ENCODE assay signal across 33 cellular contexts in genomic region chr13:79791471-79792042, GRCh38.
"Had no signal": no experiment of that assay in that cellular context is flagged by ENCODE, and none has a peak within 500 bp of the region (broad histone marks: within the 10 kb centered on the region; RNA-seq: fewer than 3 reads in every experiment).

No MANE protein-coding gene starts in this region.

- H3K36me3 ChIP-seq: ascending aorta, cardiac muscle cell, SJSA1, WERI-Rb-1 had no signal

- H3K9ac ChIP-seq: SK-N-SH had no signal

- H3K4me2 ChIP-seq: SK-N-SH had no signal

- H3K9me3 Mint-ChIP-seq: activated CD4-positive, alpha-beta memory T cell treated with anti-CD3 and anti-CD28 coated beads, Interleukin-2, amount 10 ng/mL, durations not matched to agents 7 days and 5 days had no signal

- DNase-seq: activated CD4-positive, alpha-beta memory T cell treated with anti-CD3 and anti-CD28 coated beads, Interleukin-2, amount 10 ng/mL, durations not matched to agents 7 days and 5 days; activated CD4-positive, alpha-beta T cell treated with anti-CD3 and anti-CD28 coated beads for 1 hour; activated CD4-positive, alpha-beta T cell treated with anti-CD3 and anti-CD28 coated beads for 48 hours; activated CD4-positive, CD25-positive, alpha-beta regulatory T cell; activated CD8-positive, alpha-beta memory T cell treated with anti-CD3 and anti-CD28 coated beads for 24 hours; activated CD8-positive, alpha-beta memory T cell treated with anti-CD3 and anti-CD28 coated beads, Interleukin-2, amount 10 ng/mL, durations not matched to agents 7 days and 5 days; activated CD8-positive, alpha-beta memory T cell treated with anti-CD3 and anti-CD28 coated beads, Interleukin-2, amount 50 U/mL, for 48 hours; activated effector memory CD4-positive, alpha-beta T cell treated with Interleukin-2 at 50 U/mL for 16 hours; activated naive CD4-positive, alpha-beta T cell treated with anti-CD3 and anti-CD28 coated beads, Interleukin-2, amount 10 ng/mL, durations not matched to agents 7 days and 5 days; activated T-cell treated with anti-CD3 and anti-CD28 coated beads, Interleukin-2, amount 50 U/mL, for 48 hours; amygdala; IMR-90; NCI-H1092 treated with DMSO at 0.1 percent for 48 hours; NCI-H1417; NCI-H146; NCI-H187; NCI-H2081; NCI-H2171 treated with DMSO at 0.1 percent for 48 hours; NCI-H2227 treated with DMSO at 0.1 percent for 48 hours; NCI-H446; NCI-H510A treated with DMSO at 0.1 percent for 48 hours; NCI-H69; SHP77 treated with DMSO at 0.1 percent for 48 hours; SK-N-SH; T-cell; T-helper 17 cell; WERI-Rb-1 had no signal

- H3K27me3 Mint-ChIP-seq: activated CD4-positive, alpha-beta memory T cell treated with anti-CD3 and anti-CD28 coated beads, Interleukin-2, amount 10 ng/mL, durations not matched to agents 7 days and 5 days; activated CD8-positive, alpha-beta memory T cell treated with anti-CD3 and anti-CD28 coated beads, Interleukin-2, amount 10 ng/mL, durations not matched to agents 7 days and 5 days; activated naive CD4-positive, alpha-beta T cell treated with anti-CD3 and anti-CD28 coated beads, Interleukin-2, amount 10 ng/mL, durations not matched to agents 7 days and 5 days; activated naive CD8-positive, alpha-beta T cell; T-cell; T-helper 17 cell had no signal

- H3K9me3 ChIP-seq: SJSA1 had no signal

- H3K27ac ChIP-seq: ascending aorta, cardiac muscle cell, SJSA1, WERI-Rb-1 had no signal

- H3K4me3 Mint-ChIP-seq: activated CD4-positive, alpha-beta memory T cell treated with anti-CD3 and anti-CD28 coated beads, Interleukin-2, amount 10 ng/mL, durations not matched to agents 7 days and 5 days; activated CD8-positive, alpha-beta memory T cell treated with anti-CD3 and anti-CD28 coated beads, Interleukin-2, amount 10 ng/mL, durations not matched to agents 7 days and 5 days; activated naive CD4-positive, alpha-beta T cell treated with anti-CD3 and anti-CD28 coated beads, Interleukin-2, amount 10 ng/mL, durations not matched to agents 7 days and 5 days; activated naive CD8-positive, alpha-beta T cell; T-cell; T-helper 17 cell had no signal

- H3K9me2 ChIP-seq: SK-N-SH had no signal

- FAIRE-seq: K562 had no signal

- H3K27me3 ChIP-seq: ascending aorta, cardiac muscle cell, SJSA1 had no signal

- H3K4me1 Mint-ChIP-seq: activated CD4-positive, alpha-beta memory T cell treated with anti-CD3 and anti-CD28 coated beads, Interleukin-2, amount 10 ng/mL, durations not matched to agents 7 days and 5 days; activated CD8-positive, alpha-beta memory T cell treated with anti-CD3 and anti-CD28 coated beads, Interleukin-2, amount 10 ng/mL, durations not matched to agents 7 days and 5 days; activated naive CD4-positive, alpha-beta T cell treated with anti-CD3 and anti-CD28 coated beads, Interleukin-2, amount 10 ng/mL, durations not matched to agents 7 days and 5 days; T-cell; T-helper 17 cell had no signal

- H3K4me1 ChIP-seq: ascending aorta, SJSA1 had no signal

- H3K36me3 Mint-ChIP-seq: activated CD8-positive, alpha-beta memory T cell treated with anti-CD3 and anti-CD28 coated beads, Interleukin-2, amount 10 ng/mL, durations not matched to agents 7 days and 5 days; activated naive CD4-positive, alpha-beta T cell treated with anti-CD3 and anti-CD28 coated beads, Interleukin-2, amount 10 ng/mL, durations not matched to agents 7 days and 5 days; activated naive CD8-positive, alpha-beta T cell; T-cell had no signal

- H3K27ac Mint-ChIP-seq: activated CD4-positive, alpha-beta memory T cell treated with anti-CD3 and anti-CD28 coated beads, Interleukin-2, amount 10 ng/mL, durations not matched to agents 7 days and 5 days; activated CD8-positive, alpha-beta memory T cell treated with anti-CD3 and anti-CD28 coated beads, Interleukin-2, amount 10 ng/mL, durations not matched to agents 7 days and 5 days; activated naive CD4-positive, alpha-beta T cell treated with anti-CD3 and anti-CD28 coated beads, Interleukin-2, amount 10 ng/mL, durations not matched to agents 7 days and 5 days; activated naive CD8-positive, alpha-beta T cell; T-cell; T-helper 17 cell had no signal

- H3K4me3 ChIP-seq: ascending aorta, cardiac muscle cell, K562, SJSA1 had no signal

- ATAC-seq: activated CD8-positive, alpha-beta memory T cell treated with anti-CD3 and anti-CD28 coated beads, Interleukin-2, amount 10 ng/mL, durations not matched to agents 7 days and 5 days; K562; Panc1; T-cell; T-helper 17 cell had no signal
